Comparison of ENCODE assay signal across 8 cellular contexts in the genomic region with DNA sequence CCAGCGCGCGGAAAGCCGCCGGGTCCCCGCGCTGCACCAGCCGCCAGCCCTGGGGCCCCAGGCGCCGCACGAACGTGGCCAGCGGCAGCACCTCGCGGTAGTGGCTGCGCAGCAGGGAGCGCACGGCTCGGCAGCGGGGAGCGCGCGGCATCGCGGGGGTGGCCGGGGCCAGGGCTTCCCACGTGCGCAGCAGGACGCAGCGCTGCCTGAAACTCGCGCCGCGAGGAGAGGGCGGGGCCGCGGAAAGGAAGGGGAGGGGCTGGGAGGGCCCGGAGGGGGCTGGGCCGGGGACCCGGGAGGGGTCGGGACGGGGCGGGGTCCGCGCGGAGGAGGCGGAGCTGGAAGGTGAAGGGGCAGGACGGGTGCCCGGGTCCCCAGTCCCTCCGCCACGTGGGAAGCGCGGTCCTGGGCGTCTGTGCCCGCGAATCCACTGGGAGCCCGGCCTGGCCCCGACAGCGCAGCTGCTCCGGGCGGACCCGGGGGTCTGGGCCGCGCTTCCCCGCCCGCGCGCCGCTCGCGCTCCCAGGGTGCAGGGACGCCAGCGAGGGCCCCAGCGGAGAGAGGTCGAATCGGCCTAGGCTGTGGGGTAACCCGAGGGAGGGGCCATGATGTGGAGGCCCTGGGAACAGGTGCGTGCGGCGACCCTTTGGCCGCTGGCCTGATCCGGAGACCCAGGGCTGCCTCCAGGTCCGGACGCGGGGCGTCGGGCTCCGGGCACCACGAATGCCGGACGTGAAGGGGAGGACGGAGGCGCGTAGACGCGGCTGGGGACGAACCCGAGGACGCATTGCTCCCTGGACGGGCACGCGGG. TPM values are rescaled to one million over a fixed set of nuclear protein-coding genes. Genes with fewer than 3 reads are reported as not detected.
DNase-seq lines count a peak whose midpoint lies in the region; ATAC-seq and TF ChIP-seq lines count a peak whose summit lies in the region.

Gene TERT, minus strand, starts transcription at position 230 of the 811 bp plus-strand sequence. Its CDS starts 79 bp downstream, at position 151.

- ATAC-seq in natural killer cell: peak in 1 of 3 donors; percentile 41
- ATAC-seq in GM19455 (IDR thresholded peaks at IDR 0.05; ENCODE audit: unreplicated experiment): no peak

- no peaks in the 10 kb centered on the region for H3K36me3 ChIP-seq in transverse colon

- H3K4me3 ChIP-seq in transverse colon: peak within 1 kb of the TSS in 2 of 4 donors; percentile 18 to 29

- no peak within 1 kb of the TSS for H3K27ac ChIP-seq in transverse colon

- TF ChIP-seq CTCF in natural killer cell (IDR thresholded peaks at IDR 0.05): no peak
- TF ChIP-seq CTCF in transverse colon (IDR thresholded peaks at IDR 0.05): no peak

- H3K4me1 Mint-ChIP-seq in natural killer cell: no peaks in the 10 kb centered on the region

- 31% methylated on average over 86 of the region's 102 CpGs; no CpG with 5 or more reads in 1 of the 2 donors for WGBS in transverse colon (ENCODE audit: low coverage in 1 of 2), 2 donors

- in situ Hi-C loops in transverse colon (cut with MboI; ENCODE audit: low pct_ligation_motif_present in 1 of 4, low pct_unique_long_range_greater_than_20kb in 1 of 4, low sequenced_read_pairs in 3 of 4): no loop called here

- H3K27me3 Mint-ChIP-seq in natural killer cell (ENCODE audit: low read depth in 2 of 2): peaks cover 22 to 23% of the 10 kb centered on the region in 2 donors

- H3K4me3 Mint-ChIP-seq in natural killer cell: no peak within 1 kb of the TSS

- H3K27me3 ChIP-seq in transverse colon: peaks cover 35% of the 10 kb centered on the region

- TF ChIP-seq EP300 in transverse colon (IDR thresholded peaks at IDR 0.05; ENCODE audit: low read depth): no peak

- H3K36me3 Mint-ChIP-seq in natural killer cell: no peaks in the 10 kb centered on the region

- peak; percentile 23 for TF ChIP-seq POLR2A in GM15510 (IDR thresholded peaks at IDR 0.05; ENCODE audit: borderline replicate concordance, extremely low read depth, insufficient read length)
- peak; percentile 63 for TF ChIP-seq POLR2A in Raji (IDR thresholded peaks at IDR 0.05; ENCODE audit: insufficient read depth, low read depth, low read length)
- TF ChIP-seq POLR2A in transverse colon (IDR thresholded peaks at IDR 0.05): no peak

- H3K9me3 ChIP-seq in transverse colon: no peaks in the 10 kb centered on the region

- no peaks in the 10 kb centered on the region for H3K9me3 Mint-ChIP-seq in natural killer cell

- peak; percentile 90 for DNase-seq in activated effector memory CD4-positive, alpha-beta T cell treated with anti-CD3 and anti-CD28 coated beads, Interleukin-2, amount 50 U/mL, for 16 hours
- DNase-seq in natural killer cell (peak; percentile 11), transverse colon (peak; percentile 73), putamen (ENCODE audit: low spot score) (no peak), NCI-H2107 treated with DMSO at 0.1 percent for 48 hours (lab: John Stamatoyannopoulos, UW; ENCODE audit: unreplicated experiment) (no peak)

- H3K4me1 ChIP-seq in transverse colon: peaks cover 0 to 16% (median 9%) of the 10 kb centered on the region in 4 donors

- H3K27ac Mint-ChIP-seq in natural killer cell: no peak within 1 kb of the TSS

- intact Hi-C loops in natural killer cell (cut with micrococcal nuclease) (no loop called here), transverse colon (cut with DNase I; ENCODE audit: low total_unique reads) (no loop called here)

RNA-seq across cellular contexts. Expression of gene TERT, which starts in this region (rescaled TPM):
- not detected for total RNA-seq in natural killer cell
- total RNA-seq in transverse colon: not detected

Comparison
In these comparisons a context has a peak if more than half of its experiments do, and no peak if none do; other contexts are left out.
1. Peak in DNase-seq in natural killer cell; RNA of the gene not detected or under 1 TPM.
2. Peak in DNase-seq in transverse colon; RNA of the gene not detected or under 1 TPM.